Comparison of ENCODE assay signal across 2 cellular contexts in the genomic region with DNA sequence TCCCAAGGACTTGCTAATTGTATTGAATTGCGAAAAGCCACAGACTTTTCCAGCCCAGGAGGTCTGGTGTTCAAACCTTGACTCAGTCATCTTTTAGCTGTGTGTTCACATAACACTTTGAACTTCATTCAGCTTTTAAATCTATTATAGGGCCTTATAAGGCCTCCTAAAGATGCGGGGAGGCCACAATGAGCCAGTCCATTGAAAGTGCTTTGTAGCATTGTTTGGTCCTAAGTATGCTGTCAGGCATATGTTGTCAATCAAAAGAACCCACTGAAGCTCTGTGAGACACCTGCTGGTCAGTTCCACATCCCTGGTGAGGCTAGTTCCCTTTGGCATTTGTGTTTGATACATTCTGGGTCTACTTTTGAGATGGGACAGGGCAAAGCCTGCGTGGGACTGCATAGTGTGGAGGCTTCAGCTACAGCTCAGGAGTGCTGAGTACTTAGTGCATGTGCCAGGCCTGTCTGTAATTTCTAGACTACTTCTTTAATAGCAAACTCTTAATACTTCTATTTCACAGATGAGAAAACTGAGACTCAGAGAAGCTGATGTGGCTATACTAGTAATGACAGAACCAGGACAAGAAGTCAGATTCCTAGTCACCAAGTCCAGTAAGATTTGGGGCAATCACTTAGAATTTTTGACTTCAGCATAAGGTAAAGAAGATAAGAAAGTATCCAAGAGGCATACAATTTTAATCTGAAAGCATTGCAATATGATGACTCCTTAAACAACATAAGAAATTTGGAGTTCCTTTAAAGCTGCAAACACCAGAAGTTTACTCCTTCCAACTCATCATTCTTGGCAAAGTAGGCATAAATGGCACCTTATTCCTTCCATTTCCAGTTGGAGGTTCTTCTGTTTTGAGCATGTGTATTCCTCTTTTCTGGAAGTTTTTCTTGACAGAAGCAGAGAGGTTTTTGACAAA.
A peak's percentile ranks its signal among the peaks of the same experiment; 100 is the strongest.
TF ChIP-seq lines count a peak whose summit lies in the region.

No MANE protein-coding gene starts in this region.

TF ChIP-seq in IMR-90, 13 proteins besides CTCF, POLR2A, EP300 and RAD21:
- TF ChIP-seq NFE2L2 (IDR thresholded peaks at IDR 0.05; ENCODE audit: low read depth, low read length) (no peak), CEBPB (IDR thresholded peaks at IDR 0.05; ENCODE audit: low read depth, low read length) (0 out of 2 replicates have a peak, but pooled peaks have one; percentile 36)
TF ChIP-seq in IMR-90: peak in this region for 1.

TF ChIP-seq in K562, 482 proteins besides CTCF, POLR2A, EP300 and RAD21:
- TF ChIP-seq, protein P1, sequence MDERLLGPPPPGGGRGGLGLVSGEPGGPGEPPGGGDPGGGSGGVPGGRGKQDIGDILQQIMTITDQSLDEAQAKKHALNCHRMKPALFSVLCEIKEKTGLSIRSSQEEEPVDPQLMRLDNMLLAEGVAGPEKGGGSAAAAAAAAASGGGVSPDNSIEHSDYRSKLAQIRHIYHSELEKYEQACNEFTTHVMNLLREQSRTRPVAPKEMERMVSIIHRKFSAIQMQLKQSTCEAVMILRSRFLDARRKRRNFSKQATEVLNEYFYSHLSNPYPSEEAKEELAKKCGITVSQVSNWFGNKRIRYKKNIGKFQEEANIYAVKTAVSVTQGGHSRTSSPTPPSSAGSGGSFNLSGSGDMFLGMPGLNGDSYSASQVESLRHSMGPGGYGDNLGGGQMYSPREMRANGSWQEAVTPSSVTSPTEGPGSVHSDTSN (CRISPR knock-in tag; IDR thresholded peaks at IDR 0.05; ENCODE audit: low read depth): no peak
- TF ChIP-seq, protein P1 (tag; conservative IDR thresholded peaks at IDR 0.05; ENCODE audit: low read depth): peak; percentile 75
- TF ChIP-seq, protein P2, sequence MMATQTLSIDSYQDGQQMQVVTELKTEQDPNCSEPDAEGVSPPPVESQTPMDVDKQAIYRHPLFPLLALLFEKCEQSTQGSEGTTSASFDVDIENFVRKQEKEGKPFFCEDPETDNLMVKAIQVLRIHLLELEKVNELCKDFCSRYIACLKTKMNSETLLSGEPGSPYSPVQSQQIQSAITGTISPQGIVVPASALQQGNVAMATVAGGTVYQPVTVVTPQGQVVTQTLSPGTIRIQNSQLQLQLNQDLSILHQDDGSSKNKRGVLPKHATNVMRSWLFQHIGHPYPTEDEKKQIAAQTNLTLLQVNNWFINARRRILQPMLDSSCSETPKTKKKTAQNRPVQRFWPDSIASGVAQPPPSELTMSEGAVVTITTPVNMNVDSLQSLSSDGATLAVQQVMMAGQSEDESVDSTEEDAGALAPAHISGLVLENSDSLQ (IDR thresholded peaks at IDR 0.05): peak; percentile 88
- TF ChIP-seq ELF2 (CRISPR knock-in tag; IDR thresholded peaks at IDR 0.05) (no peak), SMC3 (conservative IDR thresholded peaks at IDR 0.05; ENCODE audit: insufficient read depth, low read depth, low read length) (peak; percentile 50; the same call in 1 of the 2 replicates), RBBP5 (IDR thresholded peaks at IDR 0.05; ENCODE audit: borderline replicate concordance, insufficient read depth, low read length, poor library complexity, severe bottlenecking) (no peak), MEIS2 (IDR thresholded peaks at IDR 0.05; ENCODE audit: partially characterized antibody) (peak; percentile 74), CEBPB (tag; IDR thresholded peaks at IDR 0.05) (no peak)
- TF ChIP-seq, protein P3, sequence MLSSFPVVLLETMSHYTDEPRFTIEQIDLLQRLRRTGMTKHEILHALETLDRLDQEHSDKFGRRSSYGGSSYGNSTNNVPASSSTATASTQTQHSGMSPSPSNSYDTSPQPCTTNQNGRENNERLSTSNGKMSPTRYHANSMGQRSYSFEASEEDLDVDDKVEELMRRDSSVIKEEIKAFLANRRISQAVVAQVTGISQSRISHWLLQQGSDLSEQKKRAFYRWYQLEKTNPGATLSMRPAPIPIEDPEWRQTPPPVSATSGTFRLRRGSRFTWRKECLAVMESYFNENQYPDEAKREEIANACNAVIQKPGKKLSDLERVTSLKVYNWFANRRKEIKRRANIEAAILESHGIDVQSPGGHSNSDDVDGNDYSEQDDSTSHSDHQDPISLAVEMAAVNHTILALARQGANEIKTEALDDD (IDR thresholded peaks at IDR 0.05): 0 out of 2 replicates have a peak, but pooled peaks have one; percentile 12
